In the genomic region with DNA sequence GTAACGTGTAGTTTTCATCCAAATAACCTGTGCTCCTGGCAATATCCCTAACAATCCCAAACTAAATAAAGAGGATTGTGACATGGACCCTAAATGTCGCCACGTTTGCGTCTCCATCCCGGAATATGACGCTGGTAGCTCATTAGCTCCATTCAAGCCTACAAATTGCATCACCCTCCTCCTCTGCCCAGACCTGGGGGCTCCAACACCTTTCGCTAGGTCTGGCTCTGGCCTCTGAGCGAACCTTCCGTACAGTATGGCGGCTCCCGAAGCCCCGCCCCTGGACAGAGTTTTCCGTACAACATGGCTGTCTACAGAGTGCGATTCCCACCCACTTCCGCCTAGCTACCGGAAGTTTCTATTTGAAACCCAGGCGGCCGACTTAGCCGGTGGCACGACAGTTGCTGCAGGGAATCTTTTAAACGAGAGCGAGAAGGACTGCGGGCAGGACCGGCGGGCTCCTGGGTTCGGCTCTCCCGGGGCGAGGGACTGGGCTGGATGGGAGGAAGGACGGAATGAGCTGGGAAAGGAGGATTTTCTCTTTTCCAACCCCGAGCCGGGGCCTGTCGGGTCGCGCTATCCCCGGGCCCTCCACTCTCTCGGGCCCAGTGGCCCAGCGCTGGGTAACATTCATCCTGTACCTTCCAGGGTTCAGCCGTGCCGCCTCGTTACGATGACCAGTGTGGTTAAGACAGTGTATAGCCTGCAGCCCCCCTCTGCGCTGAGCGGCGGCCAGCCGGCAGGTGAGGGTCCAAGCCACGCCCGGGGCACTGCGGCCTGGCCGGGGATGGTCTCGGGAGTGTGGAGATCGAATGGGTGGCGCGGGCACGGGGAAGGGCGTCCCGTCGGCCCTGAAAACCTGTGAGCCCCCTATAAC, we compare ENCODE assay signal across 1 cellular context.
TF ChIP-seq lines count a peak whose summit lies in the region.

A gene with protein sequence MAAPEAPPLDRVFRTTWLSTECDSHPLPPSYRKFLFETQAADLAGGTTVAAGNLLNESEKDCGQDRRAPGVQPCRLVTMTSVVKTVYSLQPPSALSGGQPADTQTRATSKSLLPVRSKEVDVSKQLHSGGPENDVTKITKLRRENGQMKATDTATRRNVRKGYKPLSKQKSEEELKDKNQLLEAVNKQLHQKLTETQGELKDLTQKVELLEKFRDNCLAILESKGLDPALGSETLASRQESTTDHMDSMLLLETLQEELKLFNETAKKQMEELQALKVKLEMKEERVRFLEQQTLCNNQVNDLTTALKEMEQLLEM (plus strand): TSS at position 142 of the 877 bp plus-strand sequence. CDS start 115 bp downstream, at position 257.

TF ChIP-seq in HepG2, 621 proteins besides CTCF, POLR2A, EP300 and RAD21 (continued from another document and continues in another):
- TF ChIP-seq, protein P1, sequence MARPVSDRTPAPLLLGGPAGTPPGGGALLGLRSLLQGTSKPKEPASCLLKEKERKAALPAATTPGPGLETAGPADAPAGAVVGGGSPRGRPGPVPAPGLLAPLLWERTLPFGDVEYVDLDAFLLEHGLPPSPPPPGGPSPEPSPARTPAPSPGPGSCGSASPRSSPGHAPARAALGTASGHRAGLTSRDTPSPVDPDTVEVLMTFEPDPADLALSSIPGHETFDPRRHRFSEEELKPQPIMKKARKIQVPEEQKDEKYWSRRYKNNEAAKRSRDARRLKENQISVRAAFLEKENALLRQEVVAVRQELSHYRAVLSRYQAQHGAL (CRISPR knock-in tag; IDR thresholded peaks at IDR 0.05; ENCODE audit: not compliant biosample characterization): no peak
- TF ChIP-seq, protein P2, sequence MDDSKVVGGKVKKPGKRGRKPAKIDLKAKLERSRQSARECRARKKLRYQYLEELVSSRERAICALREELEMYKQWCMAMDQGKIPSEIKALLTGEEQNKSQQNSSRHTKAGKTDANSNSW (CRISPR knock-in tag; IDR thresholded peaks at IDR 0.05; ENCODE audit: borderline replicate concordance): no peak
- TF ChIP-seq SOX5 (CRISPR knock-in tag; IDR thresholded peaks at IDR 0.05; ENCODE audit: borderline replicate concordance): 0 out of 2 replicates have a peak, but pooled peaks have one; percentile 15
- TF ChIP-seq, protein P3, sequence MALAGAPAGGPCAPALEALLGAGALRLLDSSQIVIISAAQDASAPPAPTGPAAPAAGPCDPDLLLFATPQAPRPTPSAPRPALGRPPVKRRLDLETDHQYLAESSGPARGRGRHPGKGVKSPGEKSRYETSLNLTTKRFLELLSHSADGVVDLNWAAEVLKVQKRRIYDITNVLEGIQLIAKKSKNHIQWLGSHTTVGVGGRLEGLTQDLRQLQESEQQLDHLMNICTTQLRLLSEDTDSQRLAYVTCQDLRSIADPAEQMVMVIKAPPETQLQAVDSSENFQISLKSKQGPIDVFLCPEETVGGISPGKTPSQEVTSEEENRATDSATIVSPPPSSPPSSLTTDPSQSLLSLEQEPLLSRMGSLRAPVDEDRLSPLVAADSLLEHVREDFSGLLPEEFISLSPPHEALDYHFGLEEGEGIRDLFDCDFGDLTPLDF (CRISPR knock-in tag; IDR thresholded peaks at IDR 0.05): no peak
- no peak for TF ChIP-seq CBX1 (IDR thresholded peaks at IDR 0.05; ENCODE audit: low read depth)
- TF ChIP-seq, protein P4, sequence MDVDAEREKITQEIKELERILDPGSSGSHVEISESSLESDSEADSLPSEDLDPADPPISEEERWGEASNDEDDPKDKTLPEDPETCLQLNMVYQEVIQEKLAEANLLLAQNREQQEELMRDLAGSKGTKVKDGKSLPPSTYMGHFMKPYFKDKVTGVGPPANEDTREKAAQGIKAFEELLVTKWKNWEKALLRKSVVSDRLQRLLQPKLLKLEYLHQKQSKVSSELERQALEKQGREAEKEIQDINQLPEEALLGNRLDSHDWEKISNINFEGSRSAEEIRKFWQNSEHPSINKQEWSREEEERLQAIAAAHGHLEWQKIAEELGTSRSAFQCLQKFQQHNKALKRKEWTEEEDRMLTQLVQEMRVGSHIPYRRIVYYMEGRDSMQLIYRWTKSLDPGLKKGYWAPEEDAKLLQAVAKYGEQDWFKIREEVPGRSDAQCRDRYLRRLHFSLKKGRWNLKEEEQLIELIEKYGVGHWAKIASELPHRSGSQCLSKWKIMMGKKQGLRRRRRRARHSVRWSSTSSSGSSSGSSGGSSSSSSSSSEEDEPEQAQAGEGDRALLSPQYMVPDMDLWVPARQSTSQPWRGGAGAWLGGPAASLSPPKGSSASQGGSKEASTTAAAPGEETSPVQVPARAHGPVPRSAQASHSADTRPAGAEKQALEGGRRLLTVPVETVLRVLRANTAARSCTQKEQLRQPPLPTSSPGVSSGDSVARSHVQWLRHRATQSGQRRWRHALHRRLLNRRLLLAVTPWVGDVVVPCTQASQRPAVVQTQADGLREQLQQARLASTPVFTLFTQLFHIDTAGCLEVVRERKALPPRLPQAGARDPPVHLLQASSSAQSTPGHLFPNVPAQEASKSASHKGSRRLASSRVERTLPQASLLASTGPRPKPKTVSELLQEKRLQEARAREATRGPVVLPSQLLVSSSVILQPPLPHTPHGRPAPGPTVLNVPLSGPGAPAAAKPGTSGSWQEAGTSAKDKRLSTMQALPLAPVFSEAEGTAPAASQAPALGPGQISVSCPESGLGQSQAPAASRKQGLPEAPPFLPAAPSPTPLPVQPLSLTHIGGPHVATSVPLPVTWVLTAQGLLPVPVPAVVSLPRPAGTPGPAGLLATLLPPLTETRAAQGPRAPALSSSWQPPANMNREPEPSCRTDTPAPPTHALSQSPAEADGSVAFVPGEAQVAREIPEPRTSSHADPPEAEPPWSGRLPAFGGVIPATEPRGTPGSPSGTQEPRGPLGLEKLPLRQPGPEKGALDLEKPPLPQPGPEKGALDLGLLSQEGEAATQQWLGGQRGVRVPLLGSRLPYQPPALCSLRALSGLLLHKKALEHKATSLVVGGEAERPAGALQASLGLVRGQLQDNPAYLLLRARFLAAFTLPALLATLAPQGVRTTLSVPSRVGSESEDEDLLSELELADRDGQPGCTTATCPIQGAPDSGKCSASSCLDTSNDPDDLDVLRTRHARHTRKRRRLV (CRISPR knock-in tag; IDR thresholded peaks at IDR 0.05): no peak
- no peak for TF ChIP-seq RBAK (CRISPR knock-in tag; IDR thresholded peaks at IDR 0.05)
- peak; percentile 49; the same call in 1 of the 2 replicates for TF ChIP-seq GATA4 (IDR thresholded peaks at IDR 0.05; ENCODE audit: borderline replicate concordance, low read depth)
- TF ChIP-seq, protein P5, sequence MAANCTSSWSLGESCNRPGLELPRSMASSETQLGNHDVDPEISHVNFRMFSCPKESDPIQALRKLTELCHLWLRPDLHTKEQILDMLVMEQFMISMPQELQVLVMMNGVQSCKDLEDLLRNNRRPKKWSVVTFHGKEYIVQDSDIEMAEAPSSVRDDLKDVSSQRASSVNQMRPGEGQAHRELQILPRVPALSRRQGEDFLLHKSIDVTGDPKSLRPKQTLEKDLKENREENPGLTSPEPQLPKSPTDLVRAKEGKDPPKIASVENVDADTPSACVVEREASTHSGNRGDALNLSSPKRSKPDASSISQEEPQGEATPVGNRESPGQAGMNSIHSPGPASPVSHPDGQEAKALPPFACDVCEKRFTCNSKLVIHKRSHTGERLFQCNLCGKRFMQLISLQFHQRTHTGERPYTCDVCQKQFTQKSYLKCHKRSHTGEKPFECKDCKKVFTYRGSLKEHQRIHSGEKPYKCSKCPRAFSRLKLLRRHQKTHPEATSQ (CRISPR knock-in tag; IDR thresholded peaks at IDR 0.05; ENCODE audit: borderline replicate concordance): peak; percentile 52; the same call in 1 of the 2 replicates
- TF ChIP-seq, protein P6, sequence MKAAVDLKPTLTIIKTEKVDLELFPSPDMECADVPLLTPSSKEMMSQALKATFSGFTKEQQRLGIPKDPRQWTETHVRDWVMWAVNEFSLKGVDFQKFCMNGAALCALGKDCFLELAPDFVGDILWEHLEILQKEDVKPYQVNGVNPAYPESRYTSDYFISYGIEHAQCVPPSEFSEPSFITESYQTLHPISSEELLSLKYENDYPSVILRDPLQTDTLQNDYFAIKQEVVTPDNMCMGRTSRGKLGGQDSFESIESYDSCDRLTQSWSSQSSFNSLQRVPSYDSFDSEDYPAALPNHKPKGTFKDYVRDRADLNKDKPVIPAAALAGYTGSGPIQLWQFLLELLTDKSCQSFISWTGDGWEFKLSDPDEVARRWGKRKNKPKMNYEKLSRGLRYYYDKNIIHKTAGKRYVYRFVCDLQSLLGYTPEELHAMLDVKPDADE (CRISPR knock-in tag; IDR thresholded peaks at IDR 0.05): no peak
- no peak for TF ChIP-seq ZNF251 (CRISPR knock-in tag; IDR thresholded peaks at IDR 0.05)
- TF ChIP-seq, protein P7, sequence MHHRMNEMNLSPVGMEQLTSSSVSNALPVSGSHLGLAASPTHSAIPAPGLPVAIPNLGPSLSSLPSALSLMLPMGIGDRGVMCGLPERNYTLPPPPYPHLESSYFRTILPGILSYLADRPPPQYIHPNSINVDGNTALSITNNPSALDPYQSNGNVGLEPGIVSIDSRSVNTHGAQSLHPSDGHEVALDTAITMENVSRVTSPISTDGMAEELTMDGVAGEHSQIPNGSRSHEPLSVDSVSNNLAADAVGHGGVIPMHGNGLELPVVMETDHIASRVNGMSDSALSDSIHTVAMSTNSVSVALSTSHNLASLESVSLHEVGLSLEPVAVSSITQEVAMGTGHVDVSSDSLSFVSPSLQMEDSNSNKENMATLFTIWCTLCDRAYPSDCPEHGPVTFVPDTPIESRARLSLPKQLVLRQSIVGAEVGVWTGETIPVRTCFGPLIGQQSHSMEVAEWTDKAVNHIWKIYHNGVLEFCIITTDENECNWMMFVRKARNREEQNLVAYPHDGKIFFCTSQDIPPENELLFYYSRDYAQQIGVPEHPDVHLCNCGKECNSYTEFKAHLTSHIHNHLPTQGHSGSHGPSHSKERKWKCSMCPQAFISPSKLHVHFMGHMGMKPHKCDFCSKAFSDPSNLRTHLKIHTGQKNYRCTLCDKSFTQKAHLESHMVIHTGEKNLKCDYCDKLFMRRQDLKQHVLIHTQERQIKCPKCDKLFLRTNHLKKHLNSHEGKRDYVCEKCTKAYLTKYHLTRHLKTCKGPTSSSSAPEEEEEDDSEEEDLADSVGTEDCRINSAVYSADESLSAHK (CRISPR knock-in tag; IDR thresholded peaks at IDR 0.05; ENCODE audit: borderline replicate concordance): no peak
- peak; percentile 60; the same call in 1 of the 2 replicates for TF ChIP-seq ZNF607 (CRISPR knock-in tag; IDR thresholded peaks at IDR 0.05; ENCODE audit: borderline replicate concordance)
- peak; percentile 65; the same call in 1 of the 2 replicates for TF ChIP-seq ZNF124 (CRISPR knock-in tag; IDR thresholded peaks at IDR 0.05)
- TF ChIP-seq ZNF7 (CRISPR knock-in tag; IDR thresholded peaks at IDR 0.05): no peak
- TF ChIP-seq SNRNP70 (IDR thresholded peaks at IDR 0.05; ENCODE audit: low read depth, low read length): no peak
- no peak for TF ChIP-seq FLYWCH1 (CRISPR knock-in tag; IDR thresholded peaks at IDR 0.05)
- no peak for TF ChIP-seq ZNF546 (CRISPR knock-in tag; conservative IDR thresholded peaks at IDR 0.05)
- TF ChIP-seq ZKSCAN1 (IDR thresholded peaks at IDR 0.05; ENCODE audit: low read length): peak; percentile 78
- TF ChIP-seq, protein P8, sequence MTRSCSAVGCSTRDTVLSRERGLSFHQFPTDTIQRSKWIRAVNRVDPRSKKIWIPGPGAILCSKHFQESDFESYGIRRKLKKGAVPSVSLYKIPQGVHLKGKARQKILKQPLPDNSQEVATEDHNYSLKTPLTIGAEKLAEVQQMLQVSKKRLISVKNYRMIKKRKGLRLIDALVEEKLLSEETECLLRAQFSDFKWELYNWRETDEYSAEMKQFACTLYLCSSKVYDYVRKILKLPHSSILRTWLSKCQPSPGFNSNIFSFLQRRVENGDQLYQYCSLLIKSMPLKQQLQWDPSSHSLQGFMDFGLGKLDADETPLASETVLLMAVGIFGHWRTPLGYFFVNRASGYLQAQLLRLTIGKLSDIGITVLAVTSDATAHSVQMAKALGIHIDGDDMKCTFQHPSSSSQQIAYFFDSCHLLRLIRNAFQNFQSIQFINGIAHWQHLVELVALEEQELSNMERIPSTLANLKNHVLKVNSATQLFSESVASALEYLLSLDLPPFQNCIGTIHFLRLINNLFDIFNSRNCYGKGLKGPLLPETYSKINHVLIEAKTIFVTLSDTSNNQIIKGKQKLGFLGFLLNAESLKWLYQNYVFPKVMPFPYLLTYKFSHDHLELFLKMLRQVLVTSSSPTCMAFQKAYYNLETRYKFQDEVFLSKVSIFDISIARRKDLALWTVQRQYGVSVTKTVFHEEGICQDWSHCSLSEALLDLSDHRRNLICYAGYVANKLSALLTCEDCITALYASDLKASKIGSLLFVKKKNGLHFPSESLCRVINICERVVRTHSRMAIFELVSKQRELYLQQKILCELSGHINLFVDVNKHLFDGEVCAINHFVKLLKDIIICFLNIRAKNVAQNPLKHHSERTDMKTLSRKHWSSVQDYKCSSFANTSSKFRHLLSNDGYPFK (CRISPR knock-in tag; IDR thresholded peaks at IDR 0.05; ENCODE audit: borderline replicate concordance): peak; percentile 72; the same call in 1 of the 2 replicates
- TF ChIP-seq ZIK1 (CRISPR knock-in tag; IDR thresholded peaks at IDR 0.05; ENCODE audit: borderline replicate concordance, low read depth): no peak
- TF ChIP-seq ZKSCAN8 (CRISPR knock-in tag; IDR thresholded peaks at IDR 0.05; ENCODE audit: borderline replicate concordance): no peak
- 0 out of 2 replicates have a peak, but pooled peaks have one; percentile 73 for TF ChIP-seq ZNF746 (CRISPR knock-in tag; IDR thresholded peaks at IDR 0.05)
- TF ChIP-seq, protein P9, sequence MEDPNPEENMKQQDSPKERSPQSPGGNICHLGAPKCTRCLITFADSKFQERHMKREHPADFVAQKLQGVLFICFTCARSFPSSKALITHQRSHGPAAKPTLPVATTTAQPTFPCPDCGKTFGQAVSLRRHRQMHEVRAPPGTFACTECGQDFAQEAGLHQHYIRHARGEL (CRISPR knock-in tag; IDR thresholded peaks at IDR 0.05): no peak
- no peak for TF ChIP-seq ZNF773 (CRISPR knock-in tag; IDR thresholded peaks at IDR 0.05; ENCODE audit: borderline replicate concordance)
- TF ChIP-seq MXD4 (CRISPR knock-in tag; IDR thresholded peaks at IDR 0.05): peak; percentile 60; the same call in 1 of the 2 replicates
- TF ChIP-seq, protein P10, sequence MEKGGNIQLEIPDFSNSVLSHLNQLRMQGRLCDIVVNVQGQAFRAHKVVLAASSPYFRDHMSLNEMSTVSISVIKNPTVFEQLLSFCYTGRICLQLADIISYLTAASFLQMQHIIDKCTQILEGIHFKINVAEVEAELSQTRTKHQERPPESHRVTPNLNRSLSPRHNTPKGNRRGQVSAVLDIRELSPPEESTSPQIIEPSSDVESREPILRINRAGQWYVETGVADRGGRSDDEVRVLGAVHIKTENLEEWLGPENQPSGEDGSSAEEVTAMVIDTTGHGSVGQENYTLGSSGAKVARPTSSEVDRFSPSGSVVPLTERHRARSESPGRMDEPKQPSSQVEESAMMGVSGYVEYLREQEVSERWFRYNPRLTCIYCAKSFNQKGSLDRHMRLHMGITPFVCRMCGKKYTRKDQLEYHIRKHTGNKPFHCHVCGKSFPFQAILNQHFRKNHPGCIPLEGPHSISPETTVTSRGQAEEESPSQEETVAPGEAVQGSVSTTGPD (CRISPR knock-in tag; IDR thresholded peaks at IDR 0.05): 0 out of 2 replicates have a peak, but pooled peaks have one; percentile 28
- TF ChIP-seq, protein P11, sequence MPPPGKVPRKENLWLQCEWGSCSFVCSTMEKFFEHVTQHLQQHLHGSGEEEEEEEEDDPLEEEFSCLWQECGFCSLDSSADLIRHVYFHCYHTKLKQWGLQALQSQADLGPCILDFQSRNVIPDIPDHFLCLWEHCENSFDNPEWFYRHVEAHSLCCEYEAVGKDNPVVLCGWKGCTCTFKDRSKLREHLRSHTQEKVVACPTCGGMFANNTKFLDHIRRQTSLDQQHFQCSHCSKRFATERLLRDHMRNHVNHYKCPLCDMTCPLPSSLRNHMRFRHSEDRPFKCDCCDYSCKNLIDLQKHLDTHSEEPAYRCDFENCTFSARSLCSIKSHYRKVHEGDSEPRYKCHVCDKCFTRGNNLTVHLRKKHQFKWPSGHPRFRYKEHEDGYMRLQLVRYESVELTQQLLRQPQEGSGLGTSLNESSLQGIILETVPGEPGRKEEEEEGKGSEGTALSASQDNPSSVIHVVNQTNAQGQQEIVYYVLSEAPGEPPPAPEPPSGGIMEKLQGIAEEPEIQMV (CRISPR knock-in tag; IDR thresholded peaks at IDR 0.05; ENCODE audit: low read depth): peak; percentile 39; the same call in 1 of the 2 replicates
